In the genomic region with DNA sequence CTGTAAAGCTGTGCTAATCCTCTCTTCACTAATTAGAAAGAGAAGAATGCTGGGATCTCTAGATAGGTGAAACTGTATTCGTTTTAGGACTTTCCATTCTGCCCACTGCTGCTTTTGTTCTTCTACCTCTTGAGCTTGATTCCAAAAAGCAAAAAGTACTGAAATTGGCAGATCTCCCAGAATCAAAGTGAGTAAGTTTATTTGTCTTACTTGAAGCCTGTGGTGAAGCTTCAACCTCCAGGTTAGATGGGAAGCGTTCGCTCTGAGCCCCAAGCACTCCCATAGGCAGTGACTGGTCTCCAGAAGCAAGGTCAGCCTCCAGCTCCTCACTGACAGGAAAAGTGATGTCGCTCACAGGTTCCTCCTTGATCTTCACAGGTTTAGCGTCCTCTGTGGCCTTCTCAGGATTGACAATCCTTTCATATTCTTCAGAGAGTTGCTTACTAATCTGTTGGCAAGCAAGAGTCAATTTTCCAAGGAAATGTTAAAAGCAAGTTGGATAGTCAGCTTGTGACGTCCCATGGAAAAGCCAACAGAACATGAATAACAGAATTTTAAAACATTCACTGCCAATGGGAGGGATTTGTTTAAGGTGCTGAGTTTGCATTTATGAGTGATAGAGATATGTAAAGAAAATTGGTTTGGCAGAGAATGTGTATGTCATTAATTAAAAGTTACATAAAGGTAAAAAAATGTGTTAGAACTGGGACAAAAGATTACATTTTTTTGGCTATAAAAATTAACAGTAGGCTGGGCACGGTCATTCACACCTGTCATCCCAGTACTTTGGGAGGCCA, we compare ENCODE assay signal across 13 cellular contexts. TPM values are rescaled to one million over a fixed set of nuclear protein-coding genes. Genes with fewer than 3 reads are reported as not detected.
A peak's percentile ranks its signal among the peaks of the same experiment; 100 is the strongest.
DNase-seq lines count a peak whose midpoint lies in the region; ATAC-seq and TF ChIP-seq lines count a peak whose summit lies in the region.
"Had no signal": no experiment of that assay in that cellular context is flagged by ENCODE, and none has a peak within 500 bp of the region (broad histone marks: within the 10 kb centered on the region; RNA-seq: fewer than 3 reads in every experiment).

No MANE protein-coding gene starts in this region.

- no peaks in the 10 kb centered on the region for H3K9me3 ChIP-seq in fibroblast of lung (ENCODE audit: control insufficient read depth, insufficient read depth, low read depth, low read length)
- H3K9me3 ChIP-seq: testis had no signal

- DNase-seq in AG10803 (ENCODE audit: low read depth) (peak; percentile 2), NCI-H2196 treated with DMSO at 0.1 percent for 48 hours (lab: John Stamatoyannopoulos, UW; ENCODE audit: unreplicated experiment) (peak; percentile 35), fibroblast of lung (ENCODE audit: low read depth in 2 of 2) (peak; percentile 52 to 96), left ventricle myocardium superior (no peak), natural killer cell (no peak)
- DNase-seq: activated T-cell treated with anti-CD3 and anti-CD28 coated beads for 4 hours; NCI-H69; stimulated activated CD4-positive, alpha-beta T cell treated with anti-CD3 and anti-CD28 coated beads, Interleukin-2, amount 100 ng/mL, for 48 hours; testis had no signal

- intact Hi-C loops in left ventricle myocardium superior (cut with micrococcal nuclease): no loop called here
- intact Hi-C loops in natural killer cell (cut with micrococcal nuclease): no loop called here

- H3K4me3 ChIP-seq in AG10803 (ENCODE audit: low read length) (no peak overlapping the region), fibroblast of lung (replicated peaks in 1 of 4; ENCODE audit: control extremely low read depth in 1 of 4, insufficient read depth in 1 of 4, low read depth in 3 of 4, low read length in 4 of 4) (no peak overlapping the region)
- H3K4me3 ChIP-seq: testis had no signal

- H3K27ac Mint-ChIP-seq in natural killer cell: no peak overlapping the region
- H3K27ac Mint-ChIP-seq: T-helper 1 cell treated with Interleukin-12 subunit alpha and Interleukin-12 subunit beta and Interleukin-4 antibody, amounts not matched to agents 30 μg/mL and 1 μg/mL, for 36 hours had no signal

- no peaks in the 10 kb centered on the region for H4K20me1 ChIP-seq in fibroblast of lung (ENCODE audit: control insufficient read depth, extremely low read depth, insufficient read depth, low read length)

- no peaks in the 10 kb centered on the region for H3K79me2 ChIP-seq in fibroblast of lung (ENCODE audit: control insufficient read depth, insufficient read depth, low read length)

- H3K27me3 Mint-ChIP-seq in natural killer cell (ENCODE audit: low read depth in 2 of 2): no peaks in the 10 kb centered on the region

- no peaks in the 10 kb centered on the region for H3K4me1 ChIP-seq in fibroblast of lung (ENCODE audit: control insufficient read depth, extremely low read depth, insufficient read depth, low read length)
- H3K4me1 ChIP-seq: testis had no signal

- H3K4me2 ChIP-seq in fibroblast of lung (ENCODE audit: extremely low read depth, insufficient read depth, low read length): no peak overlapping the region

- no peaks in the 10 kb centered on the region for H3K9me3 Mint-ChIP-seq in natural killer cell
- H3K9me3 Mint-ChIP-seq: neural crest cell; T-helper 1 cell treated with Interleukin-12 subunit alpha and Interleukin-12 subunit beta and Interleukin-4 antibody, amounts not matched to agents 30 μg/mL and 1 μg/mL, for 36 hours had no signal

- TF ChIP-seq CTCF in AG10803 (conservative IDR thresholded peaks at IDR 0.05; ENCODE audit: low read length) (no peak), fibroblast of lung (conservative IDR thresholded peaks at IDR 0.05 in 1 of 2, IDR thresholded peaks at IDR 0.05 in 1 of 2; ENCODE audit: low read depth in 1 of 2, low read length in 2 of 2) (no peak), natural killer cell (IDR thresholded peaks at IDR 0.05) (no peak)

- H3K4me1 Mint-ChIP-seq in natural killer cell: peaks cover 0 to 19% of the 10 kb centered on the region in 2 donors
- H3K4me1 Mint-ChIP-seq: neural crest cell had no signal

- no peaks in the 10 kb centered on the region for H3K27me3 ChIP-seq in fibroblast of lung (ENCODE audit: control insufficient read depth, insufficient read depth, low read length)
- H3K27me3 ChIP-seq: testis had no signal

- no peak overlapping the region for H3K9ac ChIP-seq in fibroblast of lung (ENCODE audit: insufficient read depth, low read length)

- ATAC-seq in left ventricle myocardium superior (no peak), HG03354 (IDR thresholded peaks at IDR 0.05; ENCODE audit: poor library complexity, severe bottlenecking, unreplicated experiment) (no peak), natural killer cell (no peak)

- H3K4me3 Mint-ChIP-seq in natural killer cell: no peak overlapping the region
- H3K4me3 Mint-ChIP-seq: neural crest cell; T-helper 1 cell treated with Interleukin-12 subunit alpha and Interleukin-12 subunit beta and Interleukin-4 antibody, amounts not matched to agents 30 μg/mL and 1 μg/mL, for 36 hours had no signal

- peaks cover 17% of the 10 kb centered on the region for H3K36me3 Mint-ChIP-seq in natural killer cell

- H2AFZ ChIP-seq in fibroblast of lung (ENCODE audit: low read length): no peak overlapping the region

- no peak overlapping the region for H3K27ac ChIP-seq in fibroblast of lung (ENCODE audit: insufficient read depth, low read length)
- H3K27ac ChIP-seq: C4-2B, testis had no signal

- H3K36me3 ChIP-seq in fibroblast of lung (ENCODE audit: control insufficient read depth, insufficient read depth, low read length): peaks cover 10% of the 10 kb centered on the region

RNA-seq across cellular contexts. Expression of gene SUPT7L, which starts 8.1 kb away (rescaled TPM):
- total RNA-seq in fibroblast of lung (18.5 and 27.2 TPM in 2 replicates), left ventricle myocardium superior (28.1 TPM), natural killer cell (10 to 100 TPM; 52.2 to 53.7 (median 52.8) TPM)
- polyA plus RNA-seq in fibroblast of lung: 28.5 and 29.9 TPM in 2 replicates
- 20.0 and 21.3 TPM in 2 replicates for polyA plus RNA-seq in fibroblast of lung (2012)
- 18.2 and 21.5 TPM in 2 replicates for polyA minus RNA-seq in fibroblast of lung (ENCODE audit: low replicate concordance)

RNA-seq across cellular contexts. Expression of gene SLC4A1AP, which starts 8.3 kb away (rescaled TPM):
- total RNA-seq in fibroblast of lung: 25.2 and 28.4 TPM in 2 replicates
- polyA plus RNA-seq in fibroblast of lung: 15.2 and 17.7 TPM in 2 replicates
- polyA plus RNA-seq in fibroblast of lung (2012): 16.3 and 20.7 TPM in 2 replicates
- 5.4 and 6.2 TPM in 2 replicates for polyA minus RNA-seq in fibroblast of lung (ENCODE audit: low replicate concordance)
- 19.2 TPM for total RNA-seq in left ventricle myocardium superior
- 10 to 100 TPM; 22.0 to 26.0 (median 24.8) TPM for total RNA-seq in natural killer cell

RNA-seq across cellular contexts. Expression of gene GPN1, which starts 26.5 kb away (rescaled TPM):
- total RNA-seq in fibroblast of lung (29.5 and 34.5 TPM in 2 replicates), left ventricle myocardium superior (20.1 TPM), natural killer cell (10 to 100 TPM; 31.5 to 36.1 (median 34.9) TPM)
- 60.9 and 65.1 TPM in 2 replicates for polyA plus RNA-seq in fibroblast of lung
- polyA plus RNA-seq in fibroblast of lung (2012): 43.3 and 51.9 TPM in 2 replicates
- polyA minus RNA-seq in fibroblast of lung (ENCODE audit: low replicate concordance): 14.1 and 19.7 TPM in 2 replicates

RNA-seq across cellular contexts. Expression of gene CCDC121, which starts 26.5 kb away (rescaled TPM):
- total RNA-seq in fibroblast of lung (1.8 and 2.0 TPM in 2 replicates), left ventricle myocardium superior (6.5 TPM), natural killer cell (under 1 TPM; 0.25 to 0.58 (median 0.42) TPM)
- 1.4 and 1.5 TPM in 2 replicates for polyA plus RNA-seq in fibroblast of lung
- 0.98 and 1.0 TPM in 2 replicates for polyA plus RNA-seq in fibroblast of lung (2012)
- polyA minus RNA-seq in fibroblast of lung (ENCODE audit: low replicate concordance): 0.48 TPM in 1 of 2 replicates, not detected in the other

Comparison
In these comparisons a context has a peak if more than half of its experiments do, and no peak if none do; other contexts are left out.
1. DNase-seq: peak in AG10803 (single experiment), NCI-H2196 treated with DMSO at 0.1 percent for 48 hours (single experiment) and fibroblast of lung (2 of 2); none in left ventricle myocardium superior (single experiment) and natural killer cell (single experiment).